1 cellular context compared by ENCODE assay signal in genomic region chr21:45506241-45506817, GRCh38.
TF ChIP-seq lines count a peak whose summit lies in the region.

No MANE protein-coding gene starts in this region.

TF ChIP-seq in HepG2, 621 proteins besides CTCF, POLR2A, EP300 and RAD21:
- 0 out of 2 replicates have a peak, but pooled peaks have one; percentile 32 for TF ChIP-seq PCBP1 (IDR thresholded peaks at IDR 0.05; ENCODE audit: borderline replicate concordance, low read depth, low read length)
- TF ChIP-seq AGO1 (IDR thresholded peaks at IDR 0.05; ENCODE audit: low read depth, low read length, poor library complexity, severe bottlenecking) = peak; percentile 91
- no peak for TF ChIP-seq E2F5 (CRISPR knock-in tag; conservative IDR thresholded peaks at IDR 0.05)
- TF ChIP-seq AGO2 (optimal IDR thresholded peaks at IDR 0.05; ENCODE audit: low read depth, low read length) = peak; percentile 59
- TF ChIP-seq PAWR (CRISPR knock-in tag; IDR thresholded peaks at IDR 0.05; ENCODE audit: borderline replicate concordance) = no peak
- TF ChIP-seq POLR2G (IDR thresholded peaks at IDR 0.05; ENCODE audit: low read depth, low read length) = 0 out of 2 replicates have a peak, but pooled peaks have one; percentile 36
